ENCODE assay signal across 11 cellular contexts in the genomic region with DNA sequence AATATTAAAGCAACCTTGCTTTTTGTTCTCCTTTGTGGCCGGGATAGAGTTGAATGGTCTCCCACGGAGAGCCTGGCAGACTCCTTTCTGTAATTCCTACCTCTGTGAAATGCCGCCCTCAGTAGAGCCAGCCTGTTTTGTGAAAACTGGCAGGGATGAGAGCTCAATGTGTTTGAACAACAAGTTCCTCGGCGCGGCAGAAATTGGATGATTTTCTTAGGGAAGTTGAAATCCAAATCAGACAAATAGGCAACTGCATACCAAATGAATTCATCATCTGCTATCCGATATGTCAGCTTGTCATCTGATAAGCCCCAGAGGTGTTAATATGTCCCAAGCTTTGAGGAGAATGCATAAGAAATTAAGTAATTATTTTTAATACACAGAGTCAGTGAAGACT.
DNase-seq lines count a peak whose midpoint lies in the region; ATAC-seq and TF ChIP-seq lines count a peak whose summit lies in the region.
"Had no signal": no experiment of that assay in that cellular context is flagged by ENCODE, and none has a peak within 500 bp of the region (broad histone marks: within the 10 kb centered on the region; RNA-seq: fewer than 3 reads in every experiment).

No MANE protein-coding gene starts in this region.

- intact Hi-C loops in posterior cingulate gyrus (cut with DNase I), result no loop called here

- no peaks in the 10 kb centered on the region for H3K27me3 ChIP-seq in ectodermal cell (ENCODE audit: control insufficient read depth, insufficient read depth, low read length, poor library complexity, severe bottlenecking)
- H3K27me3 ChIP-seq in right atrium auricular region, result no peaks in the 10 kb centered on the region
- H3K27me3 ChIP-seq: MG63 had no signal

- no peak overlapping the region for H3K4me3 ChIP-seq in ectodermal cell (ENCODE audit: insufficient read depth, low read depth, low read length)
- no peak overlapping the region for H3K4me3 ChIP-seq in right atrium auricular region
- H3K4me3 ChIP-seq: MG63 had no signal

- 29 to 31% methylated on average over 7 of the region's 7 CpGs for WGBS in ectodermal cell, 2 experiments

- TF ChIP-seq CTCF in right atrium auricular region (IDR thresholded peaks at IDR 0.05), result no peak

- ATAC-seq in GM19023 (IDR thresholded peaks at IDR 0.05; ENCODE audit: unreplicated experiment), result no peak
- ATAC-seq: naive thymus-derived CD8-positive, alpha-beta T cell had no signal

- DNase-seq in HPDE6-E6E7 (ENCODE audit: extremely low spot score), result peak; percentile 8
- DNase-seq in NCI-H345 (lab: John Stamatoyannopoulos, UW), result peak; percentile 75
- peak in 7 of 10 donors; percentile 24 to 90 (median 40) for DNase-seq in posterior cingulate gyrus
- no peak for DNase-seq in SIG-M5 treated with dmso at 0.1 percent for 504 hours (lab: John Stamatoyannopoulos, UW; ENCODE audit: unreplicated experiment)
- DNase-seq in right atrium auricular region (ENCODE audit: low spot score), result no peak
- DNase-seq: activated naive CD8-positive, alpha-beta T cell treated with anti-CD3 and anti-CD28 coated beads, Interleukin-2, amount 10 ng/mL, durations not matched to agents 7 days and 5 days; MG63; naive thymus-derived CD8-positive, alpha-beta T cell; stimulated activated CD4-positive, alpha-beta T cell treated with anti-CD3 and anti-CD28 coated beads, Interleukin-12 subunit alpha, Interleukin-12 subunit beta, amount 100 ng/mL, for 4 hours had no signal

- H3K36me3 ChIP-seq in ectodermal cell (ENCODE audit: control insufficient read depth, insufficient read depth, low read length) (no peaks in the 10 kb centered on the region), right atrium auricular region (no peaks in the 10 kb centered on the region)
- H3K36me3 ChIP-seq: MG63 had no signal

- H3K27ac ChIP-seq in ectodermal cell (ENCODE audit: insufficient read depth, low read depth, low read length, poor library complexity, severe bottlenecking) (peak overlapping the region; percentile 38), right atrium auricular region (peak overlapping the region in 1 of 2 donors; percentile 29)

- H3K9me3 ChIP-seq in ectodermal cell (ENCODE audit: control insufficient read depth, low read length) (no peaks in the 10 kb centered on the region), right atrium auricular region (no peaks in the 10 kb centered on the region)
- H3K9me3 ChIP-seq: MG63 had no signal

- H3K4me1 ChIP-seq in ectodermal cell (ENCODE audit: control insufficient read depth, insufficient read depth, low read length) (peaks cover 25% of the 10 kb centered on the region), right atrium auricular region (peaks cover 0 to 5% of the 10 kb centered on the region in 2 donors)

Comparison
In these comparisons a context has a peak if more than half of its experiments do, and no peak if none do; other contexts are left out.
1. DNase-seq: peak in HPDE6-E6E7 (single experiment), NCI-H345 (single experiment) and posterior cingulate gyrus (7 of 10); none in SIG-M5 treated with dmso at 0.1 percent for 504 hours (single experiment) and right atrium auricular region (single experiment).